8 cellular contexts compared by ENCODE assay signal in genomic region chr12:569091-569676, GRCh38.
A peak's percentile ranks its signal among the peaks of the same experiment; 100 is the strongest.
DNase-seq lines count a peak whose midpoint lies in the region; ATAC-seq, FAIRE-seq and TF ChIP-seq lines count a peak whose summit lies in the region.

No MANE protein-coding gene starts in this region.

- peak overlapping the region; percentile 80 for H3K9ac ChIP-seq in HepG2 (ENCODE audit: insufficient read depth, low read depth, low read length)

- H3K27ac ChIP-seq in HepG2 (ENCODE audit: extremely low read length, insufficient read depth, low read length) (no peak overlapping the region), tibial artery (peak overlapping the region in 1 of 2 donors; percentile 94)

- H4K20me1 ChIP-seq in HepG2 (ENCODE audit: insufficient read depth, low read length): no peaks in the 10 kb centered on the region

- ATAC-seq in HepG2: no peak
- no peak for ATAC-seq in GM21447 (IDR thresholded peaks at IDR 0.05; ENCODE audit: unreplicated experiment)

- no peaks in the 10 kb centered on the region for H3K36me3 Mint-ChIP-seq in activated naive CD4-positive, alpha-beta T cell treated with anti-CD3 and anti-CD28 coated beads, Interleukin-2, amount 50 U/mL, for 24 hours
- no peaks in the 10 kb centered on the region for H3K36me3 Mint-ChIP-seq in activated naive CD8-positive, alpha-beta T cell

- CTCF ChIA-PET in HepG2 (lab: Yijun Ruan, JAX; ENCODE audit: low intra/inter-chr PET ratio, low total read pairs): interaction anchor here (0.6 to 3.1 kb wide), 5 partner anchors 22 to 381 kb away, joined by 3 to 26 read pairs (median 14); partner anchors contain the start of gene RAD52

- H3K4me1 Mint-ChIP-seq in activated naive CD4-positive, alpha-beta T cell treated with anti-CD3 and anti-CD28 coated beads, Interleukin-2, amount 50 U/mL, for 24 hours: peaks cover 59% of the 10 kb centered on the region
- peaks cover 58% of the 10 kb centered on the region for H3K4me1 Mint-ChIP-seq in activated naive CD8-positive, alpha-beta T cell (ENCODE audit: low read depth)

- no peak for FAIRE-seq in HepG2 (lab: Jason Lieb, UNC)

- intact Hi-C loops in HepG2 (cut with micrococcal nuclease; ENCODE audit: unreplicated experiment) (loop anchor here (2.0 kb wide), 1 partner anchor 244 kb away; no protein-coding TSS in a partner anchor), tibial artery (cut with DNase I; ENCODE audit: low total_unique reads) (loop anchor here (5.0 to 10.0 kb wide), 2 partner anchors 378 to 1026 kb away; partner anchors contain the start of genes FBXL14 and RAD52)

- H3K36me3 ChIP-seq in HepG2 (replicated peaks in 1 of 2; ENCODE audit: control insufficient read depth in 1 of 2, insufficient read depth in 2 of 2, low read length in 2 of 2) (no peaks in the 10 kb centered on the region), tibial artery (no peaks in the 10 kb centered on the region)

- H3K27me3 ChIP-seq in HepG2 (ENCODE audit: control insufficient read depth in 1 of 2, insufficient read depth in 2 of 2, low read length in 2 of 2) (no peaks in the 10 kb centered on the region; a peak in 1 of 5 replicates), tibial artery (no peaks in the 10 kb centered on the region)

- TF ChIP-seq CTCF in HepG2 (CRISPR knock-in tag; IDR thresholded peaks at IDR 0.05) (no peak), tibial artery (IDR thresholded peaks at IDR 0.05) (no peak), GM13977 (IDR thresholded peaks at IDR 0.05; ENCODE audit: extremely low read depth, insufficient read depth, missing control alignments) (no peak)

- peak overlapping the region; percentile 67 to 80 (median 73) for H3K4me3 ChIP-seq in HepG2 (replicated peaks in 1 of 3; ENCODE audit: insufficient read depth in 1 of 3, low read depth in 2 of 3, low read length in 3 of 3)
- H3K4me3 ChIP-seq in tibial artery: peak overlapping the region in 1 of 2 donors; percentile 79

- TF ChIP-seq RAD21 in HepG2 (CRISPR knock-in tag; IDR thresholded peaks at IDR 0.05): no peak

- no peaks in the 10 kb centered on the region for H3K9me3 ChIP-seq in HepG2 (ENCODE audit: low read length)
- no peaks in the 10 kb centered on the region for H3K9me3 ChIP-seq in tibial artery

- no peaks in the 10 kb centered on the region for H3K27me3 Mint-ChIP-seq in activated naive CD4-positive, alpha-beta T cell treated with anti-CD3 and anti-CD28 coated beads, Interleukin-2, amount 50 U/mL, for 24 hours
- no peaks in the 10 kb centered on the region for H3K27me3 Mint-ChIP-seq in activated naive CD8-positive, alpha-beta T cell

- no peak for TF ChIP-seq POLR2A in HepG2 (IDR thresholded peaks at IDR 0.05; ENCODE audit: insufficient read depth in 1 of 2, low read depth in 2 of 2, low read length in 2 of 2)

- no peak for DNase-seq in activated naive CD4-positive, alpha-beta T cell treated with Interleukin-2 at 50 U/mL for 16 hours
- DNase-seq in HepG2 (ENCODE audit: low spot score) (no peak), tibial artery (peak; percentile 14 to 58), NCI-H2081 treated with DMSO at 0.1 percent for 48 hours (lab: John Stamatoyannopoulos, UW) (no peak), GM13977 (ENCODE audit: low spot score) (no peak)

- TF ChIP-seq EP300 in HepG2 (IDR thresholded peaks at IDR 0.05; ENCODE audit: low read depth in 2 of 2, low read length in 2 of 2) (no peak), HepG2 (CRISPR knock-in tag; IDR thresholded peaks at IDR 0.05; ENCODE audit: borderline replicate concordance) (no peak)

- H3K27ac Mint-ChIP-seq in activated naive CD4-positive, alpha-beta T cell treated with anti-CD3 and anti-CD28 coated beads, Interleukin-2, amount 50 U/mL, for 24 hours: peak overlapping the region; percentile 74
- H3K27ac Mint-ChIP-seq in activated naive CD8-positive, alpha-beta T cell: no peak overlapping the region

- H3K4me2 ChIP-seq in HepG2 (ENCODE audit: low read depth, low read length): peak overlapping the region; percentile 98

- in situ Hi-C loops in HepG2 (cut with HindIII; ENCODE audit: extremely low pct_ligation_motif_present, low pct_unique_long_range_greater_than_20kb) (loop anchor here (5.0 to 25.0 kb wide), 4 partner anchors 316 to 1018 kb away; partner anchors contain the start of genes FBXL14 and RAD52), GM13977 (cut with MboI; ENCODE audit: low pct_unique_long_range_greater_than_20kb, low sequenced_read_pairs, unreplicated experiment) (loop anchor here (25.0 kb wide), 1 partner anchor 368 kb away; the partner anchor contains the start of gene RAD52)

- 14% methylated on average over 4 of the region's 6 CpGs for WGBS in HepG2 (ENCODE audit: low lambda C conversion rate)

- POLR2A ChIA-PET in HepG2 (lab: Yijun Ruan, JAX): interaction anchor here (1.4 kb wide), 1 partner anchor 185 kb away, joined by 3 read pairs; no protein-coding TSS in a partner anchor

- H3K79me2 ChIP-seq in HepG2 (ENCODE audit: insufficient read depth, low read length): no peaks in the 10 kb centered on the region

- H3K9me3 Mint-ChIP-seq in activated naive CD4-positive, alpha-beta T cell treated with anti-CD3 and anti-CD28 coated beads, Interleukin-2, amount 50 U/mL, for 24 hours: no peaks in the 10 kb centered on the region
- H3K9me3 Mint-ChIP-seq in activated naive CD8-positive, alpha-beta T cell (ENCODE audit: low read depth): no peaks in the 10 kb centered on the region

- H2AFZ ChIP-seq in HepG2 (ENCODE audit: low read length): peak overlapping the region; percentile 62

- H3K4me1 ChIP-seq in HepG2 (ENCODE audit: insufficient read depth, low read length) (peaks cover 42% of the 10 kb centered on the region), tibial artery (peaks cover 0 to 29% (median 23%) of the 10 kb centered on the region in 4 donors)

- BruUV-seq in HepG2 (replicated peaks; lab: Mats Ljungman, UMichigan): no TSS peak

- H3K4me3 Mint-ChIP-seq in activated naive CD4-positive, alpha-beta T cell treated with anti-CD3 and anti-CD28 coated beads, Interleukin-2, amount 50 U/mL, for 24 hours: peak overlapping the region; percentile 87
- peak overlapping the region; percentile 76 for H3K4me3 Mint-ChIP-seq in activated naive CD8-positive, alpha-beta T cell

TF ChIP-seq in HepG2, 621 proteins besides CTCF, POLR2A, EP300 and RAD21 (continues in another document):
- TF ChIP-seq RARA (CRISPR knock-in tag; IDR thresholded peaks at IDR 0.05): no peak
- TF ChIP-seq ZKSCAN5 (CRISPR knock-in tag; IDR thresholded peaks at IDR 0.05): no peak
- TF ChIP-seq, protein P1, sequence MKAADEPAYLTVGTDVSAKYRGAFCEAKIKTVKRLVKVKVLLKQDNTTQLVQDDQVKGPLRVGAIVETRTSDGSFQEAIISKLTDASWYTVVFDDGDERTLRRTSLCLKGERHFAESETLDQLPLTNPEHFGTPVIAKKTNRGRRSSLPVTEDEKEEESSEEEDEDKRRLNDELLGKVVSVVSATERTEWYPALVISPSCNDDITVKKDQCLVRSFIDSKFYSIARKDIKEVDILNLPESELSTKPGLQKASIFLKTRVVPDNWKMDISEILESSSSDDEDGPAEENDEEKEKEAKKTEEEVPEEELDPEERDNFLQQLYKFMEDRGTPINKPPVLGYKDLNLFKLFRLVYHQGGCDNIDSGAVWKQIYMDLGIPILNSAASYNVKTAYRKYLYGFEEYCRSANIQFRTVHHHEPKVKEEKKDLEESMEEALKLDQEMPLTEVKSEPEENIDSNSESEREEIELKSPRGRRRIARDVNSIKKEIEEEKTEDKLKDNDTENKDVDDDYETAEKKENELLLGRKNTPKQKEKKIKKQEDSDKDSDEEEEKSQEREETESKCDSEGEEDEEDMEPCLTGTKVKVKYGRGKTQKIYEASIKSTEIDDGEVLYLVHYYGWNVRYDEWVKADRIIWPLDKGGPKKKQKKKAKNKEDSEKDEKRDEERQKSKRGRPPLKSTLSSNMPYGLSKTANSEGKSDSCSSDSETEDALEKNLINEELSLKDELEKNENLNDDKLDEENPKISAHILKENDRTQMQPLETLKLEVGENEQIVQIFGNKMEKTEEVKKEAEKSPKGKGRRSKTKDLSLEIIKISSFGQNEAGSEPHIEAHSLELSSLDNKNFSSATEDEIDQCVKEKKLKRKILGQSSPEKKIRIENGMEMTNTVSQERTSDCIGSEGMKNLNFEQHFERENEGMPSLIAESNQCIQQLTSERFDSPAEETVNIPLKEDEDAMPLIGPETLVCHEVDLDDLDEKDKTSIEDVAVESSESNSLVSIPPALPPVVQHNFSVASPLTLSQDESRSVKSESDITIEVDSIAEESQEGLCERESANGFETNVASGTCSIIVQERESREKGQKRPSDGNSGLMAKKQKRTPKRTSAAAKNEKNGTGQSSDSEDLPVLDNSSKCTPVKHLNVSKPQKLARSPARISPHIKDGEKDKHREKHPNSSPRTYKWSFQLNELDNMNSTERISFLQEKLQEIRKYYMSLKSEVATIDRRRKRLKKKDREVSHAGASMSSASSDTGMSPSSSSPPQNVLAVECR (CRISPR knock-in tag; IDR thresholded peaks at IDR 0.05; ENCODE audit: borderline replicate concordance): peak; percentile 10; the same call in 1 of the 2 replicates
- TF ChIP-seq ZSCAN21 (CRISPR knock-in tag; IDR thresholded peaks at IDR 0.05; ENCODE audit: borderline replicate concordance): 0 out of 2 replicates have a peak, but pooled peaks have one; percentile 33

Comparison
In these comparisons a context has a peak if more than half of its experiments do, and no peak if none do; other contexts are left out.
1. DNase-seq: peak in tibial artery (2 of 2); none in activated naive CD4-positive, alpha-beta T cell treated with Interleukin-2 at 50 U/mL for 16 hours (single experiment), HepG2 (single experiment), NCI-H2081 treated with DMSO at 0.1 percent for 48 hours (single experiment) and GM13977 (single experiment).